1 cellular context compared by ENCODE assay signal in genomic region chr19:50513746-50514345, GRCh38.
TF ChIP-seq lines count a peak whose summit lies in the region.

ASPDH (minus strand) TSS chr19:50513913; CDS start chr19:50513823, 90 bp downstream.

TF ChIP-seq in HepG2, 621 proteins besides CTCF, POLR2A, EP300 and RAD21 (continued from another document):
- TF ChIP-seq ZBTB39 (CRISPR knock-in tag; IDR thresholded peaks at IDR 0.05), result no peak
- TF ChIP-seq ZFP36L2 (CRISPR knock-in tag; IDR thresholded peaks at IDR 0.05), result no peak
- TF ChIP-seq ZMYM2 (CRISPR knock-in tag; IDR thresholded peaks at IDR 0.05), result no peak
- TF ChIP-seq ZFX (CRISPR knock-in tag; IDR thresholded peaks at IDR 0.05; ENCODE audit: low read depth), result peak; percentile 84
- TF ChIP-seq TBL1XR1 (IDR thresholded peaks at IDR 0.05; ENCODE audit: borderline replicate concordance, low read length, partially characterized antibody), result no peak
- TF ChIP-seq, protein P1, sequence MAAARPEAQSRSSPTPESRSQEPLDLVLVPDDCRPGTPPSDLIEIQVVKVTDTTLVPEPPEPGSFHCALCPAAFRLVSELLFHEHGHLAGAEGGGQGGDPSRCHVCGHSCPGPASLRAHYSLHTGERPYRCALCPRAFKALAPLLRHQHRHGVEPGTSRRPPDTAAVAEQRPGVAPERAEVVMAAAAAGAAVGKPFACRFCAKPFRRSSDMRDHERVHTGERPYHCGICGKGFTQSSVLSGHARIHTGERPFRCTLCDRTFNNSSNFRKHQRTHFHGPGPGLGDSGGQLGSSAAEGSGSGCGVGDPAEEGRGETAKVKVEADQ (CRISPR knock-in tag; IDR thresholded peaks at IDR 0.05; ENCODE audit: borderline replicate concordance), result no peak
- no peak; the same call in 1 of the 2 replicates for TF ChIP-seq ZMYM3 (CRISPR knock-in tag; IDR thresholded peaks at IDR 0.05)
- TF ChIP-seq SNRNP70 (IDR thresholded peaks at IDR 0.05; ENCODE audit: low read depth, low read length), result no peak
- no peak for TF ChIP-seq ZFP41 (CRISPR knock-in tag; IDR thresholded peaks at IDR 0.05; ENCODE audit: borderline replicate concordance)
- TF ChIP-seq RCOR2 (CRISPR knock-in tag; IDR thresholded peaks at IDR 0.05), result no peak
- no peak for TF ChIP-seq ZNF567 (CRISPR knock-in tag; IDR thresholded peaks at IDR 0.05; ENCODE audit: borderline replicate concordance)
